In genomic region chr19:48354332-48354992, GRCh38 we compare ENCODE assay signal across 18 cellular contexts. TPM values are rescaled to one million over a fixed set of nuclear protein-coding genes. Genes with fewer than 3 reads are reported as not detected.
DNase-seq lines count a peak whose midpoint lies in the region; ATAC-seq, FAIRE-seq and TF ChIP-seq lines count a peak whose summit lies in the region.
"Had no signal": no experiment of that assay in that cellular context is flagged by ENCODE, and none has a peak within 500 bp of the region (broad histone marks: within the 10 kb centered on the region; RNA-seq: fewer than 3 reads in every experiment).

No MANE protein-coding gene starts in this region.

- no peak overlapping the region for H2AFZ ChIP-seq in HCT116 (ENCODE audit: low read depth, low read length, poor library complexity, severe bottlenecking)

- H3K36me3 ChIP-seq in HCT116 (ENCODE audit: control insufficient read depth in 1 of 2, insufficient read depth in 2 of 2, low read length in 2 of 2) (no peaks in the 10 kb centered on the region), Panc1 (ENCODE audit: control insufficient read depth, insufficient read depth, low read length) (no peaks in the 10 kb centered on the region)
- H3K36me3 ChIP-seq: cardiac muscle cell, left lung had no signal

- POLR2A ChIA-PET in A549 (lab: Yijun Ruan, JAX) (interaction anchor here (0.6 to 1.8 kb wide), 7 partner anchors 9 to 39 kb away, joined by 3 to 13 read pairs (median 4); partner anchors contain the start of genes KDELR1, SYNGR4 and TMEM143), HCT116 (lab: Charles Lee) (interaction anchor here (0.5 to 3.2 kb wide), 8 partner anchors 9 to 231 kb away, joined by 3 to 30 read pairs (median 4); partner anchors contain the start of genes SYNGR4 and TMEM143), Panc1 (lab: Charles Lee) (interaction anchor here (0.6 to 0.7 kb wide), 2 partner anchors 25 to 57 kb away, joined by 3 to 5 read pairs; no protein-coding TSS in a partner anchor)

- H3K79me2 ChIP-seq in HCT116 (ENCODE audit: insufficient read depth, low read length), result no peaks in the 10 kb centered on the region

- WGBS in A549 (ENCODE audit: missing lambda C conversion rate), result 26% methylated on average over 15 of the region's 15 CpGs

- H3K4me1 ChIP-seq in A549 (peaks cover 31% of the 10 kb centered on the region), HCT116 (ENCODE audit: control insufficient read depth in 1 of 2, insufficient read depth in 2 of 2, low read length in 2 of 2) (peaks cover 26 to 59% of the 10 kb centered on the region in 2 experiments), Panc1 (ENCODE audit: control insufficient read depth, insufficient read depth, low read length) (peaks cover 3% of the 10 kb centered on the region)
- H3K4me1 ChIP-seq: left lung had no signal

- peak; percentile 86 for FAIRE-seq in A549 (lab: Jason Lieb, UNC)

- DNase-seq in A549 (ENCODE audit: low read depth in 1 of 2, low spot score in 1 of 2) (peak; percentile 92 to 98), HCT116 (ENCODE audit: low read depth, low spot score) (peak; percentile 99), Panc1 (ENCODE audit: low read depth, low spot score) (peak; percentile 61), iris pigment epithelial cell (ENCODE audit: low read depth) (peak; percentile 23), NCI-H1105 treated with DMSO at 0.1 percent for 48 hours (lab: John Stamatoyannopoulos, UW) (no peak), iPS-NIHi11 (ENCODE audit: low spot score) (no peak), DMS79 (lab: John Stamatoyannopoulos, UW) (no peak)
- DNase-seq: activated CD4-positive, alpha-beta T cell treated with anti-CD3 and anti-CD28 coated beads, Interleukin-2, amount 10 ng/mL, durations not matched to agents 7 days and 5 days; activated T-cell treated with anti-CD3 and anti-CD28 coated beads for 4 hours; effector CD8-positive, alpha-beta T cell; left lung; posterior cingulate gyrus; SIG-M5; stimulated activated naive CD4-positive, alpha-beta T cell; T1000 had no signal

- H3K27me3 ChIP-seq in HCT116 (ENCODE audit: insufficient read depth, low read length), result no peaks in the 10 kb centered on the region
- H3K27me3 ChIP-seq in Panc1 (ENCODE audit: control insufficient read depth, insufficient read depth, low read length), result no peaks in the 10 kb centered on the region
- H3K27me3 ChIP-seq: cardiac muscle cell, left lung had no signal

- TF ChIP-seq POLR2A in A549 (IDR thresholded peaks at IDR 0.05; ENCODE audit: low read length) (no peak), HCT116 (IDR thresholded peaks at IDR 0.05; ENCODE audit: borderline replicate concordance, extremely low read depth, insufficient read depth, insufficient read length) (no peak)

- peak; percentile 28 to 73; a peak in 2 of 5 replicates for TF ChIP-seq EP300 in A549 (IDR thresholded peaks at IDR 0.05)

- CTCF ChIA-PET in A549 (lab: Yijun Ruan, JAX) (interaction anchor here (0.6 to 17.4 kb wide), 11 partner anchors 9 to 230 kb away, joined by 3 to 224 read pairs (median 4); partner anchors contain the start of genes KDELR1, SYNGR4 and TMEM143), HCT116 (lab: Charles Lee) (interaction anchor here (0.9 to 3.0 kb wide), 6 partner anchors 9 to 234 kb away, joined by 3 to 10 read pairs (median 4); partner anchors contain the start of genes KDELR1, SYNGR4 and TMEM143), Panc1 (lab: Charles Lee) (no interaction called here)

- peak overlapping the region; percentile 56 for H3K9ac ChIP-seq in HCT116 (ENCODE audit: low read length)

- H3K4me3 ChIP-seq in A549, result no peak overlapping the region
- peak overlapping the region in 1 of 2 experiments; percentile 23; a peak in 2 of 4 replicates for H3K4me3 ChIP-seq in HCT116 (replicated peaks in 1 of 2; ENCODE audit: low read depth in 1 of 2, low read length in 2 of 2)
- no peak overlapping the region for H3K4me3 ChIP-seq in Panc1 (ENCODE audit: low read depth in 2 of 2, low read length in 2 of 2)
- H3K4me3 ChIP-seq: cardiac muscle cell, left lung had no signal

- H3K4me2 ChIP-seq in A549 (peak overlapping the region; percentile 40), HCT116 (ENCODE audit: low read length) (peak overlapping the region; percentile 45)

- peak; percentile 82 to 83 for ATAC-seq in A549
- ATAC-seq in HCT116, result peak; percentile 86
- ATAC-seq in Panc1, result peak; percentile 89
- ATAC-seq in HG03439 (IDR thresholded peaks at IDR 0.05; ENCODE audit: unreplicated experiment), result no peak
- ATAC-seq: left lung had no signal

- TF ChIP-seq RAD21 in A549 (conservative IDR thresholded peaks at IDR 0.05 in 1 of 2, IDR thresholded peaks at IDR 0.05 in 1 of 2) (0 out of 5 replicates have a peak, but pooled peaks of 1 of the 2 experiments have one; percentile 6), HCT116 (IDR thresholded peaks at IDR 0.05; ENCODE audit: low read depth) (no peak)

- H3K27ac ChIP-seq in A549 (peak overlapping the region; percentile 67 to 85), HCT116 (ENCODE audit: low read depth, low read length) (peak overlapping the region; percentile 64), Panc1 (ENCODE audit: low read length) (no peak overlapping the region)
- H3K27ac ChIP-seq: cardiac muscle cell, left lung had no signal

- TF ChIP-seq CTCF in A549 (IDR thresholded peaks at IDR 0.05) (no peak), HCT116 (IDR thresholded peaks at IDR 0.05 in 2 of 3, conservative IDR thresholded peaks at IDR 0.05 in 1 of 3; ENCODE audit: borderline replicate concordance in 1 of 3, insufficient read depth in 1 of 3, low read depth in 2 of 3, low read length in 2 of 3) (no peak), Panc1 (IDR thresholded peaks at IDR 0.05) (no peak)

- intact Hi-C loops in HCT116 (cut with micrococcal nuclease) (loop anchor here (5.0 kb wide), 1 partner anchor 138 kb away; no protein-coding TSS in a partner anchor), Panc1 (cut with micrococcal nuclease; ENCODE audit: unreplicated experiment) (no loop called here)

- no TSS peak for BruUV-seq in HCT116 (replicated peaks; lab: Mats Ljungman, UMichigan)
- no TSS peak for BruUV-seq in Panc1 (replicated peaks; lab: Mats Ljungman, UMichigan)

- RAD21 ChIA-PET in HCT116 (lab: Charles Lee; ENCODE audit: low non-redundant PET in 1 of 2, low total read pairs in 2 of 2, uncharacterized antibody in 2 of 2, unreplicated experiment in 2 of 2), result interaction anchor here (0.7 to 1.1 kb wide), 3 partner anchors 9 to 213 kb away, joined by 3 to 7 read pairs (median 5); partner anchors contain the start of genes SYNGR4 (in 1 of the 2) and TMEM143 (in 1 of the 2)

- in situ Hi-C loops in Panc1 (cut with HindIII; ENCODE audit: low pct_unique_long_range_greater_than_20kb, low sequenced_read_pairs), result no loop called here

- H3K9me2 ChIP-seq in HCT116 (ENCODE audit: insufficient read depth), result no peaks in the 10 kb centered on the region

- H3K9me3 ChIP-seq in A549 (no peaks in the 10 kb centered on the region), HCT116 (ENCODE audit: control insufficient read depth in 1 of 2, insufficient read depth in 1 of 2, low read depth in 1 of 2, low read length in 2 of 2) (no peaks in the 10 kb centered on the region), Panc1 (ENCODE audit: control insufficient read depth, insufficient read depth, low read depth, low read length) (no peaks in the 10 kb centered on the region)
- H3K9me3 ChIP-seq: left lung had no signal

- no peaks in the 10 kb centered on the region for H4K20me1 ChIP-seq in HCT116 (ENCODE audit: insufficient read depth)

RNA-seq across cellular contexts. Expression of gene TMEM143, which starts 9.3 kb away (rescaled TPM):
- polyA plus RNA-seq in A549 (2011; rRNA removed) (7.4 and 7.6 TPM in 2 replicates), A549 (2017; fragmentation: RNase III; extraction: RNeasy Plus Mini Kit Qiagen cat#74134 plus additional on column Dnase treatment) (6.3 to 7.0 TPM (median 6.4 TPM) in 3 replicates)
- 10.5 and 14.5 TPM in 2 replicates for polyA plus RNA-seq in A549 (2012; cell fraction: cytosol; rRNA removed)
- polyA plus RNA-seq in A549 (2012; cell fraction: nucleus; rRNA removed), result 33.4 and 45.5 TPM in 2 replicates
- 9.5 and 15.0 TPM in 2 replicates for polyA minus RNA-seq in A549 (2011; rRNA and poly(A)+ RNA removed)
- total RNA-seq in HCT116 (2021; ENCODE audit: unreplicated experiment) (13.2 TPM), Panc1 (2021; ENCODE audit: unreplicated experiment) (6.6 TPM)
- 10.1 and 10.6 TPM in 2 replicates for polyA plus RNA-seq in HCT116 (2012)
- polyA plus RNA-seq in Panc1 (2012; ENCODE audit: insufficient read length), result 6.2 TPM

RNA-seq across cellular contexts. Expression of gene SYNGR4, which starts 9.7 kb away (rescaled TPM):
- polyA plus RNA-seq in A549 (2011; rRNA removed) (2.3 and 2.9 TPM in 2 replicates), A549 (2017; fragmentation: RNase III; extraction: RNeasy Plus Mini Kit Qiagen cat#74134 plus additional on column Dnase treatment) (2.5 to 4.4 TPM (median 2.9 TPM) in 3 replicates)
- polyA plus RNA-seq in A549 (2012; cell fraction: cytosol; rRNA removed), result 4.2 and 4.7 TPM in 2 replicates
- polyA plus RNA-seq in A549 (2012; cell fraction: nucleus; rRNA removed), result 2.8 and 4.1 TPM in 2 replicates
- polyA minus RNA-seq in A549 (2011; rRNA and poly(A)+ RNA removed), result 4.4 and 4.7 TPM in 2 replicates
- total RNA-seq in HCT116 (2021; ENCODE audit: unreplicated experiment) (0.49 TPM), Panc1 (2021; ENCODE audit: unreplicated experiment) (0.39 TPM)
- 0.44 and 0.62 TPM in 2 replicates for polyA plus RNA-seq in HCT116 (2012)
- 1.0 TPM for polyA plus RNA-seq in Panc1 (2012; ENCODE audit: insufficient read length)
- total RNA-seq: activated CD4-positive, alpha-beta T cell treated with anti-CD3 and anti-CD28 coated beads, Interleukin-2, amount 10 ng/mL, durations not matched to agents 7 days and 5 days; left lung; ureter had no signal
- polyA plus RNA-seq: cardiac muscle cell had no signal

RNA-seq across cellular contexts. Expression of gene EMP3, which starts 29.1 kb away (rescaled TPM):
- 147 and 210 TPM in 2 replicates for polyA plus RNA-seq in A549 (2011; rRNA removed)
- 395 and 483 TPM in 2 replicates for polyA plus RNA-seq in A549 (2012; cell fraction: cytosol; rRNA removed)
- 319 and 362 TPM in 2 replicates for polyA plus RNA-seq in A549 (2012; cell fraction: nucleus; rRNA removed)
- polyA plus RNA-seq in A549 (2017; fragmentation: RNase III; extraction: RNeasy Plus Mini Kit Qiagen cat#74134 plus additional on column Dnase treatment), result 564 to 580 TPM (median 566 TPM) in 3 replicates
- 203 and 214 TPM in 2 replicates for polyA minus RNA-seq in A549 (2011; rRNA and poly(A)+ RNA removed)
- total RNA-seq in HCT116 (2021; ENCODE audit: unreplicated experiment), result 92.9 TPM
- polyA plus RNA-seq in HCT116 (2012), result 191 and 197 TPM in 2 replicates
- total RNA-seq in Panc1 (2021; ENCODE audit: unreplicated experiment), result 171 TPM
- polyA plus RNA-seq in Panc1 (2012; ENCODE audit: insufficient read length), result 325 TPM

RNA-seq across cellular contexts. Expression of gene KDELR1, which starts 36.9 kb away (rescaled TPM):
- polyA plus RNA-seq in A549 (2011; rRNA removed), result 200 and 270 TPM in 2 replicates
- 203 and 269 TPM in 2 replicates for polyA plus RNA-seq in A549 (2012; cell fraction: cytosol; rRNA removed)
- 238 and 248 TPM in 2 replicates for polyA plus RNA-seq in A549 (2012; cell fraction: nucleus; rRNA removed)
- 280 to 318 TPM (median 302 TPM) in 3 replicates for polyA plus RNA-seq in A549 (2017; fragmentation: RNase III; extraction: RNeasy Plus Mini Kit Qiagen cat#74134 plus additional on column Dnase treatment)
- polyA minus RNA-seq in A549 (2011; rRNA and poly(A)+ RNA removed), result 222 and 240 TPM in 2 replicates
- total RNA-seq in HCT116 (2021; ENCODE audit: unreplicated experiment), result 212 TPM
- polyA plus RNA-seq in HCT116 (2012), result 235 and 236 TPM in 2 replicates
- 111 TPM for total RNA-seq in Panc1 (2021; ENCODE audit: unreplicated experiment)
- 113 TPM for polyA plus RNA-seq in Panc1 (2012; ENCODE audit: insufficient read length)

RNA-seq across cellular contexts. Expression of gene GRIN2D, which starts 39.0 kb away (rescaled TPM):
- polyA plus RNA-seq in A549 (2011; rRNA removed), result 2.6 and 3.4 TPM in 2 replicates
- polyA plus RNA-seq in A549 (2012; cell fraction: cytosol; rRNA removed), result 4.9 and 6.7 TPM in 2 replicates
- polyA plus RNA-seq in A549 (2012; cell fraction: nucleus; rRNA removed), result 17.0 and 20.5 TPM in 2 replicates
- 5.8 to 6.8 TPM (median 6.3 TPM) in 3 replicates for polyA plus RNA-seq in A549 (2017; fragmentation: RNase III; extraction: RNeasy Plus Mini Kit Qiagen cat#74134 plus additional on column Dnase treatment)
- 5.4 and 8.1 TPM in 2 replicates for polyA minus RNA-seq in A549 (2011; rRNA and poly(A)+ RNA removed)
- 26.2 TPM for total RNA-seq in HCT116 (2021; ENCODE audit: unreplicated experiment)
- polyA plus RNA-seq in HCT116 (2012), result 25.2 and 27.0 TPM in 2 replicates
- total RNA-seq in Panc1 (2021; ENCODE audit: unreplicated experiment), result 6.2 TPM
- polyA plus RNA-seq in Panc1 (2012; ENCODE audit: insufficient read length), result 8.3 TPM

Comparison
In these comparisons a context has a peak if more than half of its experiments do, and no peak if none do; other contexts are left out.
1. DNase-seq: peak in A549 (2 of 2), HCT116 (single experiment), Panc1 (single experiment) and iris pigment epithelial cell (single experiment); none in NCI-H1105 treated with DMSO at 0.1 percent for 48 hours (single experiment), iPS-NIHi11 (single experiment) and DMS79 (single experiment).
2. Of the 6 proteins assayed by ChIP-seq in both A549 and HCT116: peak only in A549: none; only in HCT116: none; in both: MAX; in neither: 4; mixed calls (peak in some experiments, not most) for 1.